In genomic region chr13:51249254-51249653, GRCh38 we compare ENCODE assay signal across 1 cellular context.
TF ChIP-seq lines count a peak whose summit lies in the region.

No MANE protein-coding gene starts in this region.

TF ChIP-seq in SK-N-SH treated with all-trans-retinoic acid at 6 μM for 48 hours, 23 proteins besides CTCF, POLR2A, EP300 and RAD21 (continued from another document):
- TF ChIP-seq, protein P1, sequence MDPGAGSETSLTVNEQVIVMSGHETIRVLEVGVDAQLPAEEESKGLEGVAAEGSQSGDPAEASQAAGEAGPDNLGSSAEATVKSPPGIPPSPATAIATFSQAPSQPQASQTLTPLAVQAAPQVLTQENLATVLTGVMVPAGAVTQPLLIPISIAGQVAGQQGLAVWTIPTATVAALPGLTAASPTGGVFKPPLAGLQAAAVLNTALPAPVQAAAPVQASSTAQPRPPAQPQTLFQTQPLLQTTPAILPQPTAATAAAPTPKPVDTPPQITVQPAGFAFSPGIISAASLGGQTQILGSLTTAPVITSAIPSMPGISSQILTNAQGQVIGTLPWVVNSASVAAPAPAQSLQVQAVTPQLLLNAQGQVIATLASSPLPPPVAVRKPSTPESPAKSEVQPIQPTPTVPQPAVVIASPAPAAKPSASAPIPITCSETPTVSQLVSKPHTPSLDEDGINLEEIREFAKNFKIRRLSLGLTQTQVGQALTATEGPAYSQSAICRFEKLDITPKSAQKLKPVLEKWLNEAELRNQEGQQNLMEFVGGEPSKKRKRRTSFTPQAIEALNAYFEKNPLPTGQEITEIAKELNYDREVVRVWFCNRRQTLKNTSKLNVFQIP (CRISPR knock-in tag; IDR thresholded peaks at IDR 0.05; ENCODE audit: borderline replicate concordance, low read depth), result no peak
- no peak for TF ChIP-seq GLIS3 (CRISPR knock-in tag; IDR thresholded peaks at IDR 0.05)
- TF ChIP-seq TCF4 (CRISPR knock-in tag; IDR thresholded peaks at IDR 0.05; ENCODE audit: borderline replicate concordance), result no peak
- no peak for TF ChIP-seq ZNF565 (CRISPR knock-in tag; conservative IDR thresholded peaks at IDR 0.05; ENCODE audit: low read depth)
- TF ChIP-seq ZFP30 (CRISPR knock-in tag; IDR thresholded peaks at IDR 0.05), result no peak
- no peak for TF ChIP-seq RARB (CRISPR knock-in tag; IDR thresholded peaks at IDR 0.05)
